Comparison of ENCODE assay signal across 28 cellular contexts in genomic region chr7:150461520-150461919, GRCh38. TPM values are rescaled to one million over a fixed set of nuclear protein-coding genes. Genes with fewer than 3 reads are reported as not detected.
DNase-seq lines count a peak whose midpoint lies in the region; ATAC-seq, FAIRE-seq and TF ChIP-seq lines count a peak whose summit lies in the region.
"Had no signal": no experiment of that assay in that cellular context is flagged by ENCODE, and none has a peak within 500 bp of the region (broad histone marks: within the 10 kb centered on the region; RNA-seq: fewer than 3 reads in every experiment).

No MANE protein-coding gene starts in this region.

- no TSS peak for BruUV-seq in K562 (replicated peaks; lab: Mats Ljungman, UMichigan)

- no peak for DNase-seq in activated CD8-positive, alpha-beta T cell treated with anti-CD3 and anti-CD28 coated beads for 36 hours
- DNase-seq in activated CD8-positive, alpha-beta T cell treated with anti-CD3 and anti-CD28 coated beads, Interleukin-2, amount 10 ng/mL, durations not matched to agents 7 days and 5 days: no peak
- DNase-seq in GM19239 (ENCODE audit: insufficient read length, low spot score) (no peak), K562 (ENCODE audit: extremely low read depth in 1 of 4, low spot score in 3 of 4) (no peak), natural killer cell (no peak), MM.1S (no peak), HPDE6-E6E7 (ENCODE audit: extremely low spot score) (no peak)
- DNase-seq: AML-193; Calu3; CD8-positive, alpha-beta memory T cell; DMS79 treated with DMSO at 0.1 percent for 48 hours; GF-D8; H7; IMR-90; NCI-H1048; NCI-H1417; NCI-H1694; NCI-H2029 treated with DMSO at 0.1 percent for 48 hours; NCI-H446 treated with DMSO at 0.1 percent for 48 hours; NCI-H526; Right ventricle myocardium superior; RPMI8226 had no signal

- H3K27ac ChIP-seq in K562 (ENCODE audit: extremely low read depth, low read depth, low read length) (no peak overlapping the region), MM.1S (ENCODE audit: low read length) (no peak overlapping the region)
- H3K27ac ChIP-seq: A549; BLaER1 treated with 17β-estradiol and CSF1 and Interleukin-3, amounts not matched to agents 10 nM and 100 nM; KMS-11; SJSA1 had no signal

- no peaks in the 10 kb centered on the region for H4K20me1 ChIP-seq in K562 (replicated peaks; ENCODE audit: control insufficient read depth, insufficient read depth, low read length)
- H4K20me1 ChIP-seq in MM.1S (ENCODE audit: insufficient read depth, low read length): no peaks in the 10 kb centered on the region

- H3K36me3 ChIP-seq in K562 (ENCODE audit: control insufficient read depth, insufficient read depth, low read length): no peaks in the 10 kb centered on the region
- no peaks in the 10 kb centered on the region for H3K36me3 ChIP-seq in MM.1S (replicated peaks; ENCODE audit: insufficient read depth, low read length)
- H3K36me3 ChIP-seq: SJSA1 had no signal

- H2AFZ ChIP-seq in K562 (ENCODE audit: low read depth, low read length) (no peak overlapping the region), MM.1S (ENCODE audit: low read length) (no peak overlapping the region)

- no peaks in the 10 kb centered on the region for H3K79me2 ChIP-seq in K562 (ENCODE audit: control insufficient read depth, insufficient read depth, low read length)
- no peaks in the 10 kb centered on the region for H3K79me2 ChIP-seq in MM.1S (ENCODE audit: low read length)

- peak; percentile 80 for FAIRE-seq in GM19239 (lab: Jason Lieb, UNC)
- no peak for FAIRE-seq in K562 (lab: Jason Lieb, UNC)
- FAIRE-seq: A549, GM12892 had no signal

- H3K27me3 ChIP-seq in K562 (ENCODE audit: control insufficient read depth in 2 of 2, insufficient read depth in 2 of 2, low read length in 2 of 2) (peaks cover 6 to 7% of the 10 kb centered on the region in 2 experiments; a peak in 4 of 5 replicates), MM.1S (replicated peaks; ENCODE audit: insufficient read depth, low read length) (no peaks in the 10 kb centered on the region)
- H3K27me3 ChIP-seq: BLaER1 treated with 17β-estradiol and CSF1 and Interleukin-3, amounts not matched to agents 10 nM and 100 nM; SJSA1 had no signal

- no peak for TF ChIP-seq CTCF in activated CD8-positive, alpha-beta T cell treated with anti-CD3 and anti-CD28 coated beads for 36 hours (IDR thresholded peaks at IDR 0.05)
- TF ChIP-seq CTCF in K562 (IDR thresholded peaks at IDR 0.05 in 2 of 3, conservative IDR thresholded peaks at IDR 0.05 in 1 of 3; ENCODE audit: insufficient read depth in 2 of 3, low read depth in 1 of 3, low read length in 3 of 3): no peak
- TF ChIP-seq CTCF in natural killer cell (IDR thresholded peaks at IDR 0.05): no peak
- TF ChIP-seq CTCF in MM.1S (IDR thresholded peaks at IDR 0.05; ENCODE audit: low read length): no peak

- no peak overlapping the region for H3K9ac ChIP-seq in K562 (ENCODE audit: insufficient read depth in 1 of 2, low read depth in 2 of 2, low read length in 2 of 2)
- no peak overlapping the region for H3K9ac ChIP-seq in MM.1S (ENCODE audit: low read length)
- H3K9ac ChIP-seq: BLaER1 treated with 17β-estradiol and CSF1 and Interleukin-3, amounts not matched to agents 10 nM and 100 nM; KMS-11 had no signal

- no peaks in the 10 kb centered on the region for H3K9me2 ChIP-seq in MM.1S (replicated peaks; ENCODE audit: insufficient read depth, low read length)

- peaks cover 52% of the 10 kb centered on the region for H3K4me1 Mint-ChIP-seq in activated CD8-positive, alpha-beta T cell treated with anti-CD3 and anti-CD28 coated beads for 36 hours (ENCODE audit: low read depth)
- peaks cover 64% of the 10 kb centered on the region for H3K4me1 Mint-ChIP-seq in activated CD8-positive, alpha-beta T cell treated with anti-CD3 and anti-CD28 coated beads, Interleukin-2, amount 10 ng/mL, durations not matched to agents 7 days and 5 days (ENCODE audit: low read depth)
- peaks cover 64 to 74% of the 10 kb centered on the region in 2 donors for H3K4me1 Mint-ChIP-seq in natural killer cell

- no peaks in the 10 kb centered on the region for H3K27me3 Mint-ChIP-seq in activated CD8-positive, alpha-beta T cell treated with anti-CD3 and anti-CD28 coated beads for 36 hours
- H3K27me3 Mint-ChIP-seq in activated CD8-positive, alpha-beta T cell treated with anti-CD3 and anti-CD28 coated beads, Interleukin-2, amount 10 ng/mL, durations not matched to agents 7 days and 5 days (ENCODE audit: low read depth): no peaks in the 10 kb centered on the region
- H3K27me3 Mint-ChIP-seq in natural killer cell (ENCODE audit: low read depth in 2 of 2): no peaks in the 10 kb centered on the region
- H3K27me3 Mint-ChIP-seq: CD8-positive, alpha-beta memory T cell had no signal

- H3K27ac Mint-ChIP-seq in activated CD8-positive, alpha-beta T cell treated with anti-CD3 and anti-CD28 coated beads for 36 hours: peak overlapping the region; percentile 9
- H3K27ac Mint-ChIP-seq in activated CD8-positive, alpha-beta T cell treated with anti-CD3 and anti-CD28 coated beads, Interleukin-2, amount 10 ng/mL, durations not matched to agents 7 days and 5 days: no peak overlapping the region
- H3K27ac Mint-ChIP-seq in natural killer cell: peak overlapping the region; percentile 35 to 78

- H3K9me3 Mint-ChIP-seq in activated CD8-positive, alpha-beta T cell treated with anti-CD3 and anti-CD28 coated beads for 36 hours: peaks cover 39% of the 10 kb centered on the region
- peaks cover 34% of the 10 kb centered on the region for H3K9me3 Mint-ChIP-seq in activated CD8-positive, alpha-beta T cell treated with anti-CD3 and anti-CD28 coated beads, Interleukin-2, amount 10 ng/mL, durations not matched to agents 7 days and 5 days (ENCODE audit: insufficient read depth)
- peaks cover 13 to 18% of the 10 kb centered on the region in 2 donors for H3K9me3 Mint-ChIP-seq in natural killer cell

- no peaks in the 10 kb centered on the region for H3K9me1 ChIP-seq in K562 (ENCODE audit: control insufficient read depth, insufficient read depth, low read length)

- TF ChIP-seq POLR2A in K562 (conservative IDR thresholded peaks at IDR 0.05): no peak

- H3K9me3 ChIP-seq in K562 (replicated peaks; ENCODE audit: control insufficient read depth, insufficient read depth, low read depth, low read length): no peaks in the 10 kb centered on the region
- no peaks in the 10 kb centered on the region for H3K9me3 ChIP-seq in MM.1S (replicated peaks; ENCODE audit: insufficient read depth, low read length)
- H3K9me3 ChIP-seq: A549, SJSA1 had no signal

- 0% methylated on average over 1 of the region's 1 CpG for WGBS in K562 (ENCODE audit: insufficient coverage, low coverage, missing lambda C conversion rate)

- peaks cover 63% of the 10 kb centered on the region for H3K36me3 Mint-ChIP-seq in activated CD8-positive, alpha-beta T cell treated with anti-CD3 and anti-CD28 coated beads for 36 hours (ENCODE audit: low read depth)
- peaks cover 92% of the 10 kb centered on the region for H3K36me3 Mint-ChIP-seq in activated CD8-positive, alpha-beta T cell treated with anti-CD3 and anti-CD28 coated beads, Interleukin-2, amount 10 ng/mL, durations not matched to agents 7 days and 5 days (ENCODE audit: low read depth)
- peaks cover 37% of the 10 kb centered on the region for H3K36me3 Mint-ChIP-seq in natural killer cell

- POLR2A ChIA-PET in activated CD8-positive, alpha-beta T cell treated with anti-CD3 and anti-CD28 coated beads for 36 hours (lab: Charles Lee): interaction anchor here (0.6 to 2.1 kb wide), 4 partner anchors 10 to 546 kb away, joined by 3 to 6 read pairs (median 4); no protein-coding TSS in a partner anchor
- POLR2A ChIA-PET in activated CD8-positive, alpha-beta T cell treated with anti-CD3 and anti-CD28 coated beads, Interleukin-2, amount 10 ng/mL, durations not matched to agents 7 days and 5 days (lab: Charles Lee): interaction anchor here (1.0 kb wide), 1 partner anchor 106 kb away, joined by 3 read pairs; the partner anchor contains the start of gene GIMAP4
- POLR2A ChIA-PET in K562 (lab: Yijun Ruan, JAX): no interaction called here

- no peaks in the 10 kb centered on the region for H3K4me1 ChIP-seq in K562 (replicated peaks in 1 of 2; ENCODE audit: control insufficient read depth in 2 of 2, insufficient read depth in 2 of 2, low read length in 2 of 2)
- H3K4me1 ChIP-seq in MM.1S (ENCODE audit: low read length): no peaks in the 10 kb centered on the region
- H3K4me1 ChIP-seq: A549, SJSA1 had no signal

- ATAC-seq in activated CD8-positive, alpha-beta T cell treated with anti-CD3 and anti-CD28 coated beads for 36 hours: no peak
- ATAC-seq in activated CD8-positive, alpha-beta T cell treated with anti-CD3 and anti-CD28 coated beads, Interleukin-2, amount 10 ng/mL, durations not matched to agents 7 days and 5 days: no peak
- ATAC-seq in K562 (no peak), natural killer cell (no peak), HG02938 (IDR thresholded peaks at IDR 0.05; ENCODE audit: unreplicated experiment) (no peak)
- ATAC-seq: A549 had no signal

- intact Hi-C loops in activated CD8-positive, alpha-beta T cell treated with anti-CD3 and anti-CD28 coated beads for 36 hours (cut with micrococcal nuclease): loop anchor here (2.0 kb wide), 1 partner anchor 19 kb away; no protein-coding TSS in a partner anchor
- intact Hi-C loops in K562 (cut with micrococcal nuclease): no loop called here
- intact Hi-C loops in natural killer cell (cut with micrococcal nuclease): loop anchor here (5.0 kb wide), 1 partner anchor 46 kb away; no protein-coding TSS in a partner anchor

- H3K4me3 ChIP-seq in K562 (no peak overlapping the region), MM.1S (ENCODE audit: low read length) (no peak overlapping the region)
- H3K4me3 ChIP-seq: A549; BLaER1 treated with 17β-estradiol and CSF1 and Interleukin-3, amounts not matched to agents 10 nM and 100 nM; SJSA1 had no signal

- no peaks in the 10 kb centered on the region for H3F3A ChIP-seq in MM.1S (ENCODE audit: insufficient read depth, low read length)

- H3K4me2 ChIP-seq in K562 (ENCODE audit: insufficient read depth, low read length) (no peak overlapping the region), MM.1S (ENCODE audit: low read depth, low read length) (no peak overlapping the region)
- H3K4me2 ChIP-seq: A549; BLaER1 treated with 17β-estradiol and CSF1 and Interleukin-3, amounts not matched to agents 10 nM and 100 nM; KMS-11 had no signal

- in situ Hi-C loops in K562 (cut with MboI): no loop called here

- no peak for TF ChIP-seq RAD21 in K562 (CRISPR knock-in tag; conservative IDR thresholded peaks at IDR 0.05 in 1 of 2, IDR thresholded peaks at IDR 0.05 in 1 of 2)

- no peak for TF ChIP-seq EP300 in K562 (IDR thresholded peaks at IDR 0.05; ENCODE audit: low read length)

- CTCF ChIA-PET in activated CD8-positive, alpha-beta T cell treated with anti-CD3 and anti-CD28 coated beads for 36 hours (lab: Charles Lee): interaction anchor here (1.0 kb wide), 1 partner anchor 11 kb away, joined by 3 read pairs; no protein-coding TSS in a partner anchor
- CTCF ChIA-PET in activated CD8-positive, alpha-beta T cell treated with anti-CD3 and anti-CD28 coated beads, Interleukin-2, amount 10 ng/mL, durations not matched to agents 7 days and 5 days (lab: Charles Lee): interaction anchor here (1.4 to 3.5 kb wide), 2 partner anchors 12 to 54 kb away, joined by 5 to 9 read pairs; no protein-coding TSS in a partner anchor
- CTCF ChIA-PET in K562 (lab: Yijun Ruan, JAX; ENCODE audit: low intra/inter-chr PET ratio): no interaction called here

- H3K4me3 Mint-ChIP-seq in activated CD8-positive, alpha-beta T cell treated with anti-CD3 and anti-CD28 coated beads for 36 hours: no peak overlapping the region
- H3K4me3 Mint-ChIP-seq in activated CD8-positive, alpha-beta T cell treated with anti-CD3 and anti-CD28 coated beads, Interleukin-2, amount 10 ng/mL, durations not matched to agents 7 days and 5 days: no peak overlapping the region
- H3K4me3 Mint-ChIP-seq in natural killer cell: peak overlapping the region; percentile 10

RNA-seq across cellular contexts. Expression of gene GIMAP8, which starts 11.1 kb away (rescaled TPM):
- total RNA-seq in activated CD8-positive, alpha-beta T cell treated with anti-CD3 and anti-CD28 coated beads for 36 hours: 1 to 10 TPM; 8.6 to 8.7 TPM
- 10 to 100 TPM; 21.5 to 22.3 TPM for total RNA-seq in activated CD8-positive, alpha-beta T cell treated with anti-CD3 and anti-CD28 coated beads, Interleukin-2, amount 10 ng/mL, durations not matched to agents 7 days and 5 days
- total RNA-seq in K562 (2011; cell fraction: chromatin; rRNA removed; ENCODE audit: low replicate concordance): not detected in 2 replicates
- not detected in 2 replicates for total RNA-seq in K562 (2011; cell fraction: nucleolus; rRNA removed)
- not detected in 2 replicates for total RNA-seq in K562 (2011; cell fraction: nucleoplasm; rRNA removed)
- not detected in 2 replicates for total RNA-seq in K562 (2014; rRNA removed)
- not detected in 2 replicates for total RNA-seq in K562 (2014; rRNA removed; fragmentation: Illumina TruSeq; extraction: Trizol)
- total RNA-seq in K562 (2015; rRNA removed; fragmentation: Illumina TruSeq; extraction: Trizol): not detected in 2 replicates
- total RNA-seq in K562 (2021): 0.16 TPM in 1 of 2 replicates, not detected in the other
- polyA plus RNA-seq in K562 (2011; rRNA removed): not detected in 2 replicates
- not detected in 2 replicates for polyA plus RNA-seq in K562 (2011; cell fraction: cytosol; rRNA removed)
- polyA plus RNA-seq in K562 (2011; cell fraction: nucleus; rRNA removed): not detected in 2 replicates
- polyA plus RNA-seq in K562 (2012): 0.01 TPM in 2 replicates
- polyA plus RNA-seq in K562 (2014; fragmentation: Illumina TruSeq; extraction: Trizol): not detected in 2 replicates
- not detected for polyA plus RNA-seq in K562 (2014; fragmentation: Nextera tagmentation; extraction: Ambion mirVana)
- polyA plus RNA-seq in K562 (2014; rRNA removed): not detected in 2 replicates
- not detected in 2 replicates for polyA minus RNA-seq in K562 (2011; rRNA and poly(A)+ RNA removed)
- not detected in 2 replicates for polyA minus RNA-seq in K562 (2011; cell fraction: cytosol; rRNA and poly(A)+ RNA removed)
- polyA minus RNA-seq in K562 (2011; cell fraction: nucleus; rRNA and poly(A)+ RNA removed): not detected in 2 replicates
- 10 to 100 TPM in 1 of 3 donors, 1 to 10 TPM in 2; 6.7 to 17.7 (median 8.4) TPM for total RNA-seq in natural killer cell
- total RNA-seq: Calu3, H7, IMR-90, SJSA1 had no signal
- polyA plus RNA-seq: A549, IMR-90 had no signal

RNA-seq across cellular contexts. Expression of gene GIMAP7, which starts 53.2 kb away (rescaled TPM):
- 10 to 100 TPM; 29.0 to 29.5 TPM for total RNA-seq in activated CD8-positive, alpha-beta T cell treated with anti-CD3 and anti-CD28 coated beads for 36 hours
- total RNA-seq in activated CD8-positive, alpha-beta T cell treated with anti-CD3 and anti-CD28 coated beads, Interleukin-2, amount 10 ng/mL, durations not matched to agents 7 days and 5 days: 100 to 1,000 TPM; 134 TPM
- not detected in 2 replicates for total RNA-seq in K562 (2011; cell fraction: chromatin; rRNA removed; ENCODE audit: low replicate concordance)
- not detected in 2 replicates for total RNA-seq in K562 (2011; cell fraction: nucleolus; rRNA removed)
- not detected in 2 replicates for total RNA-seq in K562 (2011; cell fraction: nucleoplasm; rRNA removed)
- total RNA-seq in K562 (2014; rRNA removed) (not detected in 2 replicates), K562 (2014; rRNA removed; fragmentation: Illumina TruSeq; extraction: Trizol) (not detected in 2 replicates), K562 (2015; rRNA removed; fragmentation: Illumina TruSeq; extraction: Trizol) (not detected in 2 replicates), K562 (2021) (0.25 and 0.42 TPM in 2 replicates), natural killer cell (100 to 1,000 TPM in 1 of 3 donors, 10 to 100 TPM in 2; 66.3 to 100 (median 67.6) TPM)
- polyA plus RNA-seq in K562 (2011; rRNA removed) (not detected in 2 replicates), K562 (2014; fragmentation: Illumina TruSeq; extraction: Trizol) (not detected in 2 replicates), K562 (2014; fragmentation: Nextera tagmentation; extraction: Ambion mirVana) (not detected), K562 (2014; rRNA removed) (not detected in 2 replicates)
- polyA plus RNA-seq in K562 (2011; cell fraction: cytosol; rRNA removed): not detected in 2 replicates
- not detected in 2 replicates for polyA plus RNA-seq in K562 (2011; cell fraction: nucleus; rRNA removed)
- polyA plus RNA-seq in K562 (2012): not detected in 2 replicates
- polyA minus RNA-seq in K562 (2011; rRNA and poly(A)+ RNA removed): not detected in 2 replicates
- not detected in 2 replicates for polyA minus RNA-seq in K562 (2011; cell fraction: cytosol; rRNA and poly(A)+ RNA removed)
- not detected in 2 replicates for polyA minus RNA-seq in K562 (2011; cell fraction: nucleus; rRNA and poly(A)+ RNA removed)
- total RNA-seq: Calu3, H7, IMR-90, SJSA1 had no signal
- polyA plus RNA-seq: A549, IMR-90 had no signal

Comparison
In these comparisons a context has a peak if more than half of its experiments do, and no peak if none do; other contexts are left out.
1. RNA of gene GIMAP8, which starts 11.1 kb away (total RNA-seq): 21.5 to 22.3 TPM in activated CD8-positive, alpha-beta T cell treated with anti-CD3 and anti-CD28 coated beads, Interleukin-2, amount 10 ng/mL, durations not matched to agents 7 days and 5 days, 8.6 to 8.7 TPM in activated CD8-positive, alpha-beta T cell treated with anti-CD3 and anti-CD28 coated beads for 36 hours and 6.7 to 17.7 TPM in natural killer cell; 0.16 TPM in K562; every median in the first group is over 4 times any median in the second.
2. RNA of gene GIMAP7, which starts 53.2 kb away (total RNA-seq): 134 TPM in activated CD8-positive, alpha-beta T cell treated with anti-CD3 and anti-CD28 coated beads, Interleukin-2, amount 10 ng/mL, durations not matched to agents 7 days and 5 days, 66.3 to 100 TPM in natural killer cell and 29.0 to 29.5 TPM in activated CD8-positive, alpha-beta T cell treated with anti-CD3 and anti-CD28 coated beads for 36 hours; 0.25 to 0.42 TPM in K562; every median in the first group is over 10 times any median in the second.